1 cellular context compared by ENCODE assay signal in the genomic region with DNA sequence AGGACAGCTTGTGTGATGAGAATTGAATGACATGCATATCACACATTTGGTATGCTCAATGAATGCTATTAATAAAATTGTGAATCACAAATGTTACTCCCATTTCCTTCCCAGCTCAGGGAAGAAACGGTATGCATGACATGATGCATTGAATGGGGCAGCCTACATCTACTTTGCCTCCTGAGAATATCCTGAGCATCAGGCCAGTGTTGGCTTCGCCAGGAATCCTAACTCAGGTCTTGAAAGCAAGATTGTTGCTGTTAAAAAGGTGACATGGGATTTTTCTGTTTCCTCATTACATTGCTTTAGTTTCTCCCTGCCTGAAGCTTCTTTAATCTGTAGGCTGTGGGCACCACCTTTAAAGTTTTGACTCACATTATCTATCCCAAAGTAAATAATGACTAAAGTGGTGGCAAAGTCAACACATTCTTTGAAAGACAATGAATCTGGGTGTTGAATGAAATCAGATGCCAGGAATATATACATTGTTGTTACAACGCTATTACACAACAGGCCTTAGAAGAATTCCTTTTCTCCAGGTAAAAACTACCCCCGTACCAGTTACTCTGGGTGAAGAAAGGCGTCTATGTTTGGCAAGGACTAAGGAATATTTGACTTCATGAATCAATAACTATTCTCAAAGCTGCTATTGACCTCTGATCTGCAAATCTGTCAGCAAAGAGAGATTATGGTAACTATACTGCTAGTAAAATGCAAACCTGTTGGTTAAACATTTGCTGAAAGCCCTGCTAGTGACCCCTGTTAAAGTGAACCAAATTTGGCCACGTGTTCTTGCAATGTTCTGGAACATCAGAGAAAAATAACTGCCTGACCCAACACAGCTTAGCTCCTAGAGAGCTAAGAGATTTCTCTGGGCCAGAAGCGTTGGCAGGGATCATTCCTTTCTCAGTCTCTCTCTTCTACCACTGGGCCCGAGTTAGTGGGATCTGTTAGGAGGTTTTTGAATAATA.
A peak's percentile ranks its signal among the peaks of the same experiment; 100 is the strongest.
TF ChIP-seq lines count a peak whose summit lies in the region.

No MANE protein-coding gene starts in this region.

TF ChIP-seq in HepG2, 621 proteins besides CTCF, POLR2A, EP300 and RAD21 (continued from another document and continues in another):
- TF ChIP-seq NKX3-1 (CRISPR knock-in tag; IDR thresholded peaks at IDR 0.05) (peak; percentile 72; the same call in 1 of the 2 replicates), DR1 (CRISPR knock-in tag; IDR thresholded peaks at IDR 0.05) (no peak), TAF1 (CRISPR knock-in tag; IDR thresholded peaks at IDR 0.05) (no peak), JDP2 (CRISPR knock-in tag; IDR thresholded peaks at IDR 0.05; ENCODE audit: borderline replicate concordance) (no peak), ZNF547 (CRISPR knock-in tag; IDR thresholded peaks at IDR 0.05) (no peak), XRCC5 (optimal IDR thresholded peaks at IDR 0.05; ENCODE audit: low read length) (no peak), ZBTB7B (CRISPR knock-in tag; IDR thresholded peaks at IDR 0.05) (peak; percentile 67; the same call in 1 of the 2 replicates), POGZ (CRISPR knock-in tag; IDR thresholded peaks at IDR 0.05) (peak; percentile 62), ZNF253 (CRISPR knock-in tag; IDR thresholded peaks at IDR 0.05; ENCODE audit: borderline replicate concordance) (no peak), SMYD3 (CRISPR knock-in tag; IDR thresholded peaks at IDR 0.05) (peak; percentile 59; the same call in 1 of the 2 replicates), CBX1 (IDR thresholded peaks at IDR 0.05; ENCODE audit: low read depth) (no peak), SIN3B (IDR thresholded peaks at IDR 0.05; ENCODE audit: low read length) (no peak), CREM (IDR thresholded peaks at IDR 0.05) (peak; percentile 97), CREM (CRISPR knock-in tag; IDR thresholded peaks at IDR 0.05) (no peak), REPIN1 (CRISPR knock-in tag; IDR thresholded peaks at IDR 0.05; ENCODE audit: borderline replicate concordance, low read depth) (peak; percentile 74; the same call in 1 of the 2 replicates), ZNF343 (CRISPR knock-in tag; IDR thresholded peaks at IDR 0.05) (0 out of 2 replicates have a peak, but pooled peaks have one; percentile 44), U2AF1 (optimal IDR thresholded peaks at IDR 0.05; ENCODE audit: low read depth, low read length) (no peak), SOX13 (IDR thresholded peaks at IDR 0.05) (peak; percentile 100), SOX13 (CRISPR knock-in tag; conservative IDR thresholded peaks at IDR 0.05 in 1 of 2, IDR thresholded peaks at IDR 0.05 in 1 of 2) (peak in 1 of 2 experiments; percentile 100; a peak in 2 of 4 replicates), ZNF678 (CRISPR knock-in tag; IDR thresholded peaks at IDR 0.05) (no peak), HNRNPUL1 (IDR thresholded peaks at IDR 0.05; ENCODE audit: low read depth, low read length) (peak; percentile 83), AKAP8 (CRISPR knock-in tag; IDR thresholded peaks at IDR 0.05) (no peak; the same call in 1 of the 2 replicates), GTF3A (CRISPR knock-in tag; conservative IDR thresholded peaks at IDR 0.05) (no peak), ZNF44 (CRISPR knock-in tag; IDR thresholded peaks at IDR 0.05) (no peak), ZBTB21 (CRISPR knock-in tag; IDR thresholded peaks at IDR 0.05) (peak; percentile 55; the same call in 1 of the 2 replicates), HOXA3 (CRISPR knock-in tag; IDR thresholded peaks at IDR 0.05) (peak; percentile 66; the same call in 1 of the 2 replicates), KLF15 (CRISPR knock-in tag; IDR thresholded peaks at IDR 0.05; ENCODE audit: borderline replicate concordance) (no peak), ZNF235 (CRISPR knock-in tag; IDR thresholded peaks at IDR 0.05; ENCODE audit: borderline replicate concordance) (no peak), ZNF839 (CRISPR knock-in tag; IDR thresholded peaks at IDR 0.05; ENCODE audit: borderline replicate concordance) (no peak), ZNF619 (CRISPR knock-in tag; IDR thresholded peaks at IDR 0.05) (no peak)
- TF ChIP-seq, protein P1, sequence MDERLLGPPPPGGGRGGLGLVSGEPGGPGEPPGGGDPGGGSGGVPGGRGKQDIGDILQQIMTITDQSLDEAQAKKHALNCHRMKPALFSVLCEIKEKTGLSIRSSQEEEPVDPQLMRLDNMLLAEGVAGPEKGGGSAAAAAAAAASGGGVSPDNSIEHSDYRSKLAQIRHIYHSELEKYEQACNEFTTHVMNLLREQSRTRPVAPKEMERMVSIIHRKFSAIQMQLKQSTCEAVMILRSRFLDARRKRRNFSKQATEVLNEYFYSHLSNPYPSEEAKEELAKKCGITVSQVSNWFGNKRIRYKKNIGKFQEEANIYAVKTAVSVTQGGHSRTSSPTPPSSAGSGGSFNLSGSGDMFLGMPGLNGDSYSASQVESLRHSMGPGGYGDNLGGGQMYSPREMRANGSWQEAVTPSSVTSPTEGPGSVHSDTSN (CRISPR knock-in tag; IDR thresholded peaks at IDR 0.05): 0 out of 2 replicates have a peak, but pooled peaks have one; percentile 51
- TF ChIP-seq, protein P2, sequence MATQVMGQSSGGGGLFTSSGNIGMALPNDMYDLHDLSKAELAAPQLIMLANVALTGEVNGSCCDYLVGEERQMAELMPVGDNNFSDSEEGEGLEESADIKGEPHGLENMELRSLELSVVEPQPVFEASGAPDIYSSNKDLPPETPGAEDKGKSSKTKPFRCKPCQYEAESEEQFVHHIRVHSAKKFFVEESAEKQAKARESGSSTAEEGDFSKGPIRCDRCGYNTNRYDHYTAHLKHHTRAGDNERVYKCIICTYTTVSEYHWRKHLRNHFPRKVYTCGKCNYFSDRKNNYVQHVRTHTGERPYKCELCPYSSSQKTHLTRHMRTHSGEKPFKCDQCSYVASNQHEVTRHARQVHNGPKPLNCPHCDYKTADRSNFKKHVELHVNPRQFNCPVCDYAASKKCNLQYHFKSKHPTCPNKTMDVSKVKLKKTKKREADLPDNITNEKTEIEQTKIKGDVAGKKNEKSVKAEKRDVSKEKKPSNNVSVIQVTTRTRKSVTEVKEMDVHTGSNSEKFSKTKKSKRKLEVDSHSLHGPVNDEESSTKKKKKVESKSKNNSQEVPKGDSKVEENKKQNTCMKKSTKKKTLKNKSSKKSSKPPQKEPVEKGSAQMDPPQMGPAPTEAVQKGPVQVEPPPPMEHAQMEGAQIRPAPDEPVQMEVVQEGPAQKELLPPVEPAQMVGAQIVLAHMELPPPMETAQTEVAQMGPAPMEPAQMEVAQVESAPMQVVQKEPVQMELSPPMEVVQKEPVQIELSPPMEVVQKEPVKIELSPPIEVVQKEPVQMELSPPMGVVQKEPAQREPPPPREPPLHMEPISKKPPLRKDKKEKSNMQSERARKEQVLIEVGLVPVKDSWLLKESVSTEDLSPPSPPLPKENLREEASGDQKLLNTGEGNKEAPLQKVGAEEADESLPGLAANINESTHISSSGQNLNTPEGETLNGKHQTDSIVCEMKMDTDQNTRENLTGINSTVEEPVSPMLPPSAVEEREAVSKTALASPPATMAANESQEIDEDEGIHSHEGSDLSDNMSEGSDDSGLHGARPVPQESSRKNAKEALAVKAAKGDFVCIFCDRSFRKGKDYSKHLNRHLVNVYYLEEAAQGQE (IDR thresholded peaks at IDR 0.05; ENCODE audit: borderline replicate concordance in 1 of 2, low read depth in 1 of 2, low read length in 2 of 2): peak in 1 of 2 experiments; percentile 67; a peak in 2 of 4 replicates
- TF ChIP-seq, protein P3, sequence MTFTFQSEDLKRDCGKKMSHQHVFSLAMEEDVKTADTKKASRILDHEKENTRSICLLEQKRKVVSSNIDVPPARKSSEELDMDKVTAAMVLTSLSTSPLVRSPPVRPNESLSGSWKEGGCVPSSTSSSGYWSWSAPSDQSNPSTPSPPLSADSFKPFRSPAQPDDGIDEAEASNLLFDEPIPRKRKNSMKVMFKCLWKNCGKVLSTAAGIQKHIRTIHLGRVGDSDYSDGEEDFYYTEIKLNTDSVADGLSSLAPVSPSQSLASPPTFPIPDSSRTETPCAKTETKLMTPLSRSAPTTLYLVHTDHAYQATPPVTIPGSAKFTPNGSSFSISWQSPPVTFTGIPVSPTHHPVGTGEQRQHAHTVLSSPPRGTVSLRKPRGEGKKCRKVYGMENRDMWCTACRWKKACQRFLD (CRISPR knock-in tag; IDR thresholded peaks at IDR 0.05; ENCODE audit: borderline replicate concordance): no peak; the same call in 1 of the 2 replicates
- TF ChIP-seq, protein P4, sequence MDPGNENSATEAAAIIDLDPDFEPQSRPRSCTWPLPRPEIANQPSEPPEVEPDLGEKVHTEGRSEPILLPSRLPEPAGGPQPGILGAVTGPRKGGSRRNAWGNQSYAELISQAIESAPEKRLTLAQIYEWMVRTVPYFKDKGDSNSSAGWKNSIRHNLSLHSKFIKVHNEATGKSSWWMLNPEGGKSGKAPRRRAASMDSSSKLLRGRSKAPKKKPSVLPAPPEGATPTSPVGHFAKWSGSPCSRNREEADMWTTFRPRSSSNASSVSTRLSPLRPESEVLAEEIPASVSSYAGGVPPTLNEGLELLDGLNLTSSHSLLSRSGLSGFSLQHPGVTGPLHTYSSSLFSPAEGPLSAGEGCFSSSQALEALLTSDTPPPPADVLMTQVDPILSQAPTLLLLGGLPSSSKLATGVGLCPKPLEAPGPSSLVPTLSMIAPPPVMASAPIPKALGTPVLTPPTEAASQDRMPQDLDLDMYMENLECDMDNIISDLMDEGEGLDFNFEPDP (CRISPR knock-in tag; conservative IDR thresholded peaks at IDR 0.05): 0 out of 2 replicates have a peak, but pooled peaks have one; percentile 56
- TF ChIP-seq, protein P5, sequence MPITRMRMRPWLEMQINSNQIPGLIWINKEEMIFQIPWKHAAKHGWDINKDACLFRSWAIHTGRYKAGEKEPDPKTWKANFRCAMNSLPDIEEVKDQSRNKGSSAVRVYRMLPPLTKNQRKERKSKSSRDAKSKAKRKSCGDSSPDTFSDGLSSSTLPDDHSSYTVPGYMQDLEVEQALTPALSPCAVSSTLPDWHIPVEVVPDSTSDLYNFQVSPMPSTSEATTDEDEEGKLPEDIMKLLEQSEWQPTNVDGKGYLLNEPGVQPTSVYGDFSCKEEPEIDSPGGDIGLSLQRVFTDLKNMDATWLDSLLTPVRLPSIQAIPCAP (CRISPR knock-in tag; IDR thresholded peaks at IDR 0.05; ENCODE audit: low read depth): no peak
- TF ChIP-seq, protein P6, sequence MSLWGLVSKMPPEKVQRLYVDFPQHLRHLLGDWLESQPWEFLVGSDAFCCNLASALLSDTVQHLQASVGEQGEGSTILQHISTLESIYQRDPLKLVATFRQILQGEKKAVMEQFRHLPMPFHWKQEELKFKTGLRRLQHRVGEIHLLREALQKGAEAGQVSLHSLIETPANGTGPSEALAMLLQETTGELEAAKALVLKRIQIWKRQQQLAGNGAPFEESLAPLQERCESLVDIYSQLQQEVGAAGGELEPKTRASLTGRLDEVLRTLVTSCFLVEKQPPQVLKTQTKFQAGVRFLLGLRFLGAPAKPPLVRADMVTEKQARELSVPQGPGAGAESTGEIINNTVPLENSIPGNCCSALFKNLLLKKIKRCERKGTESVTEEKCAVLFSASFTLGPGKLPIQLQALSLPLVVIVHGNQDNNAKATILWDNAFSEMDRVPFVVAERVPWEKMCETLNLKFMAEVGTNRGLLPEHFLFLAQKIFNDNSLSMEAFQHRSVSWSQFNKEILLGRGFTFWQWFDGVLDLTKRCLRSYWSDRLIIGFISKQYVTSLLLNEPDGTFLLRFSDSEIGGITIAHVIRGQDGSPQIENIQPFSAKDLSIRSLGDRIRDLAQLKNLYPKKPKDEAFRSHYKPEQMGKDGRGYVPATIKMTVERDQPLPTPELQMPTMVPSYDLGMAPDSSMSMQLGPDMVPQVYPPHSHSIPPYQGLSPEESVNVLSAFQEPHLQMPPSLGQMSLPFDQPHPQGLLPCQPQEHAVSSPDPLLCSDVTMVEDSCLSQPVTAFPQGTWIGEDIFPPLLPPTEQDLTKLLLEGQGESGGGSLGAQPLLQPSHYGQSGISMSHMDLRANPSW (CRISPR knock-in tag; IDR thresholded peaks at IDR 0.05; ENCODE audit: borderline replicate concordance): no peak
- TF ChIP-seq, protein P7, sequence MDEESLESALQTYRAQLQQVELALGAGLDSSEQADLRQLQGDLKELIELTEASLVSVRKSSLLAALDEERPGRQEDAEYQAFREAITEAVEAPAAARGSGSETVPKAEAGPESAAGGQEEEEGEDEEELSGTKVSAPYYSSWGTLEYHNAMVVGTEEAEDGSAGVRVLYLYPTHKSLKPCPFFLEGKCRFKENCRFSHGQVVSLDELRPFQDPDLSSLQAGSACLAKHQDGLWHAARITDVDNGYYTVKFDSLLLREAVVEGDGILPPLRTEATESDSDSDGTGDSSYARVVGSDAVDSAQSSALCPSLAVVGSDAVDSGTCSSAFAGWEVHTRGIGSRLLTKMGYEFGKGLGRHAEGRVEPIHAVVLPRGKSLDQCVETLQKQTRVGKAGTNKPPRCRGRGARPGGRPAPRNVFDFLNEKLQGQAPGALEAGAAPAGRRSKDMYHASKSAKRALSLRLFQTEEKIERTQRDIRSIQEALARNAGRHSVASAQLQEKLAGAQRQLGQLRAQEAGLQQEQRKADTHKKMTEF (CRISPR knock-in tag; IDR thresholded peaks at IDR 0.05): peak; percentile 98
- TF ChIP-seq, protein P8, sequence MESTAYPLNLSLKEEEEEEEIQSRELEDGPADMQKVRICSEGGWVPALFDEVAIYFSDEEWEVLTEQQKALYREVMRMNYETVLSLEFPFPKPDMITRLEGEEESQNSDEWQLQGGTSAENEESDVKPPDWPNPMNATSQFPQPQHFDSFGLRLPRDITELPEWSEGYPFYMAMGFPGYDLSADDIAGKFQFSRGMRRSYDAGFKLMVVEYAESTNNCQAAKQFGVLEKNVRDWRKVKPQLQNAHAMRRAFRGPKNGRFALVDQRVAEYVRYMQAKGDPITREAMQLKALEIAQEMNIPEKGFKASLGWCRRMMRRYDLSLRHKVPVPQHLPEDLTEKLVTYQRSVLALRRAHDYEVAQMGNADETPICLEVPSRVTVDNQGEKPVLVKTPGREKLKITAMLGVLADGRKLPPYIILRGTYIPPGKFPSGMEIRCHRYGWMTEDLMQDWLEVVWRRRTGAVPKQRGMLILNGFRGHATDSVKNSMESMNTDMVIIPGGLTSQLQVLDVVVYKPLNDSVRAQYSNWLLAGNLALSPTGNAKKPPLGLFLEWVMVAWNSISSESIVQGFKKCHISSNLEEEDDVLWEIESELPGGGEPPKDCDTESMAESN (CRISPR knock-in tag; conservative IDR thresholded peaks at IDR 0.05): peak; percentile 49; the same call in 1 of the 2 replicates
- TF ChIP-seq, protein P9, sequence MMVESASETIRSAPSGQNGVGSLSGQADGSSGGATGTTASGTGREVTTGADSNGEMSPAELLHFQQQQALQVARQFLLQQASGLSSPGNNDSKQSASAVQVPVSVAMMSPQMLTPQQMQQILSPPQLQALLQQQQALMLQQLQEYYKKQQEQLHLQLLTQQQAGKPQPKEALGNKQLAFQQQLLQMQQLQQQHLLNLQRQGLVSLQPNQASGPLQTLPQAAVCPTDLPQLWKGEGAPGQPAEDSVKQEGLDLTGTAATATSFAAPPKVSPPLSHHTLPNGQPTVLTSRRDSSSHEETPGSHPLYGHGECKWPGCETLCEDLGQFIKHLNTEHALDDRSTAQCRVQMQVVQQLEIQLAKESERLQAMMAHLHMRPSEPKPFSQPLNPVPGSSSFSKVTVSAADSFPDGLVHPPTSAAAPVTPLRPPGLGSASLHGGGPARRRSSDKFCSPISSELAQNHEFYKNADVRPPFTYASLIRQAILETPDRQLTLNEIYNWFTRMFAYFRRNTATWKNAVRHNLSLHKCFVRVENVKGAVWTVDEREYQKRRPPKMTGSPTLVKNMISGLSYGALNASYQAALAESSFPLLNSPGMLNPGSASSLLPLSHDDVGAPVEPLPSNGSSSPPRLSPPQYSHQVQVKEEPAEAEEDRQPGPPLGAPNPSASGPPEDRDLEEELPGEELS (CRISPR knock-in tag; IDR thresholded peaks at IDR 0.05): peak; percentile 97
- TF ChIP-seq, protein P10, sequence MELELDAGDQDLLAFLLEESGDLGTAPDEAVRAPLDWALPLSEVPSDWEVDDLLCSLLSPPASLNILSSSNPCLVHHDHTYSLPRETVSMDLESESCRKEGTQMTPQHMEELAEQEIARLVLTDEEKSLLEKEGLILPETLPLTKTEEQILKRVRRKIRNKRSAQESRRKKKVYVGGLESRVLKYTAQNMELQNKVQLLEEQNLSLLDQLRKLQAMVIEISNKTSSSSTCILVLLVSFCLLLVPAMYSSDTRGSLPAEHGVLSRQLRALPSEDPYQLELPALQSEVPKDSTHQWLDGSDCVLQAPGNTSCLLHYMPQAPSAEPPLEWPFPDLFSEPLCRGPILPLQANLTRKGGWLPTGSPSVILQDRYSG (CRISPR knock-in tag; IDR thresholded peaks at IDR 0.05): no peak
